ENCODE assay signal across 18 cellular contexts in the genomic region with DNA sequence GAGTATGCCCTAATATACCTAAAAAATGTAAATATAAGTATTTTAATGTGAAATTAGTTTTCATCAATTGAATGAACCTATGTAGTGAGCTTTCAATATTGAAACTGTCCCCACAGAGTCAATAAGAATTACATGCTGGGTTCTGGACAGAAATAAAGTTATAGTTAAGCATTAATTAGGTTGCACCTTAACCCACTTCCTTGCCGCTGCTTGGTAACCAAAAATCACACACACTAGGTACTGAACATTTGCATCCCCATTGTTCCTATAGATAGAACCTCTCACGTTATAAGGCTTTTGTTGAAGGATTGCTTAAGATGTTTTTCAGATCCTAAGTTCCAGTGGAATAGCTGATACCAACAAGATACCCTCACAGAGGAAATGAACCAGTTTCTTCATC.
A peak's percentile ranks its signal among the peaks of the same experiment; 100 is the strongest.
DNase-seq lines count a peak whose midpoint lies in the region; ATAC-seq and TF ChIP-seq lines count a peak whose summit lies in the region.
"Had no signal": no experiment of that assay in that cellular context is flagged by ENCODE, and none has a peak within 500 bp of the region (broad histone marks: within the 10 kb centered on the region; RNA-seq: fewer than 3 reads in every experiment).

No MANE protein-coding gene starts in this region.

- H3K4me1 Mint-ChIP-seq in Calu3 (ENCODE audit: low read depth, unreplicated experiment), result peaks cover 9% of the 10 kb centered on the region
- H3K4me1 Mint-ChIP-seq: CD14-positive monocyte; CD4-positive, alpha-beta memory T cell; CD4-positive, CD25-positive, alpha-beta regulatory T cell; CD8-positive, alpha-beta memory T cell had no signal

- CTCF ChIA-PET in Calu3 (lab: Charles Lee), result interaction anchor here (1.0 kb wide), 1 partner anchor 12 kb away, joined by 3 read pairs; no protein-coding TSS in a partner anchor

- intact Hi-C loops in Calu3 (cut with micrococcal nuclease; ENCODE audit: unreplicated experiment), result no loop called here

- H3K27me3 Mint-ChIP-seq in Calu3 (ENCODE audit: unreplicated experiment), result no peaks in the 10 kb centered on the region
- H3K27me3 Mint-ChIP-seq: CD4-positive, alpha-beta memory T cell; CD4-positive, CD25-positive, alpha-beta regulatory T cell; CD8-positive, alpha-beta memory T cell had no signal

- H3K27ac Mint-ChIP-seq in Calu3 (ENCODE audit: unreplicated experiment), result peak overlapping the region; percentile 64
- H3K27ac Mint-ChIP-seq: CD14-positive monocyte; CD4-positive, alpha-beta memory T cell; CD4-positive, CD25-positive, alpha-beta regulatory T cell; CD8-positive, alpha-beta memory T cell had no signal

- no TSS peak for BruUV-seq in Calu3 (replicated peaks; lab: Mats Ljungman, UMichigan)

- ATAC-seq in GM19452 (IDR thresholded peaks at IDR 0.05; ENCODE audit: unreplicated experiment) (peak; percentile 60), HG03159 (IDR thresholded peaks at IDR 0.05; ENCODE audit: unreplicated experiment) (peak; percentile 46), HG03439 (IDR thresholded peaks at IDR 0.05; ENCODE audit: unreplicated experiment) (no peak), GM19035 (IDR thresholded peaks at IDR 0.05; ENCODE audit: unreplicated experiment) (no peak), GM19023 (IDR thresholded peaks at IDR 0.05; ENCODE audit: unreplicated experiment) (no peak)
- ATAC-seq: A549 had no signal

- no peak for TF ChIP-seq CTCF in Calu3 (IDR thresholded peaks at IDR 0.05; ENCODE audit: unreplicated experiment)

- DNase-seq in Calu3, result no peak
- peak; percentile 17 for DNase-seq in renal cortical epithelial cell (ENCODE audit: low read depth)
- DNase-seq in NCI-H345 (lab: John Stamatoyannopoulos, UW), result no peak
- DNase-seq: BE2C; C1 segment of cervical spinal cord; CD4-positive, alpha-beta memory T cell; CD4-positive, CD25-positive, alpha-beta regulatory T cell; CD8-positive, alpha-beta memory T cell; COR-L47; DMS79 treated with DMSO at 0.1 percent for 48 hours; GF-D8 had no signal

- no peaks in the 10 kb centered on the region for H3K9me3 Mint-ChIP-seq in Calu3 (ENCODE audit: low read depth, unreplicated experiment)

- no peak overlapping the region for H3K4me3 Mint-ChIP-seq in Calu3 (ENCODE audit: low read depth, unreplicated experiment)
- H3K4me3 Mint-ChIP-seq: CD14-positive monocyte; CD4-positive, alpha-beta memory T cell; CD4-positive, CD25-positive, alpha-beta regulatory T cell; CD8-positive, alpha-beta memory T cell had no signal

- H3K36me3 Mint-ChIP-seq in Calu3 (ENCODE audit: insufficient read depth, unreplicated experiment), result no peaks in the 10 kb centered on the region
- H3K36me3 Mint-ChIP-seq: CD14-positive monocyte; CD4-positive, alpha-beta memory T cell; CD4-positive, CD25-positive, alpha-beta regulatory T cell; CD8-positive, alpha-beta memory T cell had no signal

Comparison
In these comparisons a context has a peak if more than half of its experiments do, and no peak if none do; other contexts are left out.
1. ATAC-seq: peak in GM19452 (single experiment) and HG03159 (single experiment); none in HG03439 (single experiment), GM19035 (single experiment) and GM19023 (single experiment).